17 cellular contexts compared by ENCODE assay signal in the genomic region with DNA sequence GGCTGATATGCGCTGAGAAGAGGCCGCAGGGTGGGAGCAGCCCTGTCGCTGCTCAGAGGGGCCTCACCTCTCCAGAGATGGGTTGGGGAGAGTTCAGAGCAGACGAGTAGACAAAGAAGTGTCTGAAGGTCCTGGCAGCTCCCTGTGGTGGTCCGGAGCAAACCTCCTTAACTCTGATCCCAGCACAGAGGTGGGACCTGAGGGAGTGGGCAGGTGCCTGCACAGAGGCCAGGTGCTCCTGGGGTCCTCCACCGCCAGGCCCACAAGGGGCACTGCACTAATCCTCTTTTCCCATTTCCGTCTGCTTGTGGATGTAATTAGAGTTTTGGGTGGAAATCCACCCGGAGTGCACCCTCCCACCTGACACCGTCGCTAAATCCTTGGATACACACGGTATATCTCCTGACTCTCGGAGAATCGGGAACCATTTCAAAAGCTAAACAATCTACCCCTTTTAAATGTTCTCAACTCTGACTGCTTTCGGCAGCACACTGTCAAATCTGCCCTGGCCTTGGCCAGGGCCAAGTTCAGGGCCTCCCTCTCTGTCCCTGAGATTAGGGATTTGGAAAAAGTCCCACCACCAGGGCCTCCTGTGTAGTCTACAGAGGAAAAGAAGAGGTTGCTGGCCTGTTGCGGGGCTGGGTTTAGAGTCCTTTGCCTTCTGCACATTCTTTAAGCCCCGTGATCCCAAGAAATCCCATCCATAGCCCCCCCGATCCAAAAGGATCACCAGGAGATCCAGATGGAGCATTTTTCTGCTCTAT. TPM values are rescaled to one million over a fixed set of nuclear protein-coding genes. Genes with fewer than 3 reads are reported as not detected.
DNase-seq lines count a peak whose midpoint lies in the region; ATAC-seq, FAIRE-seq and TF ChIP-seq lines count a peak whose summit lies in the region.
"Had no signal": no experiment of that assay in that cellular context is flagged by ENCODE, and none has a peak within 500 bp of the region (broad histone marks: within the 10 kb centered on the region; RNA-seq: fewer than 3 reads in every experiment).

No MANE protein-coding gene starts in this region.

- ATAC-seq in Right ventricle myocardium superior (ENCODE audit: poor library complexity) (peak; percentile 90), psoas muscle (peak in 3 of 4 donors; percentile 27 to 57 (median 37))
- ATAC-seq: A549, GM12878 had no signal

- no peaks in the 10 kb centered on the region for H3K36me3 ChIP-seq in right atrium auricular region
- peaks cover 0 to 2% of the 10 kb centered on the region in 2 experiments for H3K36me3 ChIP-seq in keratinocyte (ENCODE audit: control insufficient read depth in 2 of 2, extremely low read depth in 1 of 2, insufficient read depth in 2 of 2, low read length in 2 of 2)
- peaks cover 0 to 3% of the 10 kb centered on the region in 2 donors for H3K36me3 ChIP-seq in psoas muscle (ENCODE audit: insufficient read depth in 1 of 2, low read depth in 1 of 2)

- peak overlapping the region in 1 of 2 donors; percentile 4 for H3K27ac ChIP-seq in right atrium auricular region
- H3K27ac ChIP-seq in keratinocyte (ENCODE audit: control insufficient read depth, insufficient read depth, low read length): no peak overlapping the region
- H3K27ac ChIP-seq in psoas muscle: peak overlapping the region; percentile 28
- H3K27ac ChIP-seq: A549 had no signal

- H3K9ac ChIP-seq in keratinocyte (ENCODE audit: control insufficient read depth, extremely low read depth, insufficient read depth, low read length): peak overlapping the region; percentile 26

- H3K79me2 ChIP-seq in keratinocyte (ENCODE audit: control insufficient read depth, insufficient read depth, low read length): peaks cover 15% of the 10 kb centered on the region

- peaks cover 0 to 59% of the 10 kb centered on the region in 2 donors for H3K4me1 ChIP-seq in right atrium auricular region
- H3K4me1 ChIP-seq in keratinocyte (ENCODE audit: control insufficient read depth, extremely low read depth, insufficient read depth, low read length): peaks cover 46% of the 10 kb centered on the region
- peaks cover 56% of the 10 kb centered on the region for H3K4me1 ChIP-seq in psoas muscle

- no peak overlapping the region for H2AFZ ChIP-seq in keratinocyte (ENCODE audit: control insufficient read depth, low read length)

- DNase-seq in Right ventricle myocardium superior (peak; percentile 41), right atrium auricular region (ENCODE audit: low spot score) (no peak), keratinocyte (ENCODE audit: low read depth, low spot score) (no peak), psoas muscle (peak; percentile 4 to 16), dedifferentiated amniotic fluid mesenchymal stem cell (ENCODE audit: extremely low spot score) (no peak), COLO668 (lab: John Stamatoyannopoulos, UW; ENCODE audit: unreplicated experiment) (no peak)
- no peak for DNase-seq in stimulated activated CD8-positive, alpha-beta memory T cell treated with anti-CD3 and anti-CD28 coated beads, Interleukin-4, amount 100 ng/mL, for 48 hours
- no peak for DNase-seq in activated T-cell treated with anti-CD3 and anti-CD28 coated beads, Interleukin-2, amount 50 U/mL, for 1 hour
- DNase-seq: CD4-positive, CD25-positive, alpha-beta regulatory T cell; DMS79; H9; Karpas-422; MM.1S; NCI-H187 had no signal

- H3K4me3 ChIP-seq in right atrium auricular region (no peak overlapping the region), keratinocyte (ENCODE audit: control insufficient read depth in 2 of 3, extremely low read depth in 1 of 3, insufficient read depth in 2 of 3, low read depth in 1 of 3, low read length in 3 of 3) (no peak overlapping the region), psoas muscle (no peak overlapping the region)
- H3K4me3 ChIP-seq: A549, GM12878 had no signal

- no peaks in the 10 kb centered on the region for H3K9me3 ChIP-seq in right atrium auricular region
- H3K9me3 ChIP-seq in keratinocyte (ENCODE audit: control insufficient read depth, low read depth, low read length): no peaks in the 10 kb centered on the region
- H3K9me3 ChIP-seq in psoas muscle: no peaks in the 10 kb centered on the region
- H3K9me3 ChIP-seq: A549 had no signal

- no peaks in the 10 kb centered on the region for H3K9me1 ChIP-seq in keratinocyte (ENCODE audit: control insufficient read depth, extremely low read depth, insufficient read depth, low read length)

- H3K4me2 ChIP-seq in keratinocyte (ENCODE audit: control insufficient read depth, extremely low read depth, insufficient read depth, low read depth, low read length): peak overlapping the region; percentile 72
- H3K4me2 ChIP-seq: A549 had no signal

- H3K27me3 ChIP-seq in right atrium auricular region (no peaks in the 10 kb centered on the region), keratinocyte (ENCODE audit: control insufficient read depth, extremely low read depth, insufficient read depth, low read length) (no peaks in the 10 kb centered on the region), psoas muscle (ENCODE audit: insufficient read depth in 3 of 3, low read length in 2 of 3) (peaks cover 0 to 3% (median 0%) of the 10 kb centered on the region in 3 donors)

- no peak for FAIRE-seq in keratinocyte (lab: Jason Lieb, UNC)
- FAIRE-seq: A549, GM12878, GM18507 had no signal

- TF ChIP-seq CTCF in right atrium auricular region (IDR thresholded peaks at IDR 0.05): no peak
- no peak for TF ChIP-seq CTCF in keratinocyte (optimal IDR thresholded peaks at IDR 0.05 in 1 of 3, IDR thresholded peaks at IDR 0.05 in 1 of 3, conservative IDR thresholded peaks at IDR 0.05 in 1 of 3; ENCODE audit: extremely low read depth in 1 of 3, insufficient read depth in 2 of 3, low read length in 3 of 3)
- TF ChIP-seq CTCF in psoas muscle (IDR thresholded peaks at IDR 0.05): no peak

- dilution Hi-C loops in keratinocyte (cut with MboI; ENCODE audit: extremely low pct_ligation_motif_present, low sequenced_read_pairs): no loop called here

- intact Hi-C loops in Right ventricle myocardium superior (cut with DNase I) (no loop called here), psoas muscle (cut with DNase I) (no loop called here)

- no peaks in the 10 kb centered on the region for H4K20me1 ChIP-seq in keratinocyte (ENCODE audit: control insufficient read depth, extremely low read depth, insufficient read depth, low read length)

- 58 to 74% (median 61%) methylated on average over 17 of the region's 17 CpGs for WGBS in psoas muscle, 3 donors

RNA-seq across cellular contexts. Expression of a gene that starts 22.4 kb away (rescaled TPM):
- 50.3 TPM for total RNA-seq in Right ventricle myocardium superior
- total RNA-seq in right atrium auricular region: 10 to 100 TPM; 44.3 to 50.3 TPM
- 2.8 to 5.0 TPM (median 4.4 TPM) in 3 replicates for polyA plus RNA-seq in keratinocyte
- 66.1 TPM for polyA plus RNA-seq in keratinocyte (2011; ENCODE audit: low read depth)
- 2.4 and 4.8 TPM in 2 replicates for polyA plus RNA-seq in keratinocyte (2011; cell fraction: cytosol; rRNA removed)
- polyA plus RNA-seq in keratinocyte (2011; cell fraction: nucleus; rRNA removed): 18.6 and 23.7 TPM in 2 replicates
- polyA plus RNA-seq in keratinocyte (2012; ENCODE audit: low replicate concordance): 5.9 and 27.8 TPM in 2 replicates
- polyA minus RNA-seq in keratinocyte: 5.2 to 17.9 TPM (median 7.7 TPM) in 3 replicates
- polyA minus RNA-seq in keratinocyte (2011; cell fraction: cytosol; rRNA and poly(A)+ RNA removed): 9.6 TPM
- 17.5 and 18.8 TPM in 2 replicates for polyA minus RNA-seq in keratinocyte (2011; cell fraction: nucleus; rRNA and poly(A)+ RNA removed)
- total RNA-seq in psoas muscle: 10 to 100 TPM; 53.1 to 83.3 (median 60.8) TPM
- polyA plus RNA-seq in psoas muscle: 10 to 100 TPM in 2 of 3 donors, 1 to 10 TPM in 1; 2.6 to 23.7 (median 11.0) TPM

Comparison
In these comparisons a context has a peak if more than half of its experiments do, and no peak if none do; other contexts are left out.
1. DNase-seq: peak in Right ventricle myocardium superior (single experiment) and psoas muscle (2 of 2); none in right atrium auricular region (single experiment), keratinocyte (single experiment), stimulated activated CD8-positive, alpha-beta memory T cell treated with anti-CD3 and anti-CD28 coated beads, Interleukin-4, amount 100 ng/mL, for 48 hours (single experiment), dedifferentiated amniotic fluid mesenchymal stem cell (single experiment), COLO668 (single experiment) and activated T-cell treated with anti-CD3 and anti-CD28 coated beads, Interleukin-2, amount 50 U/mL, for 1 hour (single experiment).